In genomic region chr18:69708844-69709243, GRCh38 we compare ENCODE assay signal across 7 cellular contexts.
"Had no signal": no experiment of that assay in that cellular context is flagged by ENCODE, and none has a peak within 500 bp of the region (broad histone marks: within the 10 kb centered on the region; RNA-seq: fewer than 3 reads in every experiment).

No MANE protein-coding gene starts in this region.

- FAIRE-seq: GM12878, GM12891, GM12892, GM18507, GM19239 had no signal

- ATAC-seq: GM12878 had no signal

- DNase-seq: GDM1, GF-D8 had no signal

- H3K4me3 ChIP-seq: GM12878 had no signal
